Comparison of ENCODE assay signal across 29 cellular contexts in the genomic region with DNA sequence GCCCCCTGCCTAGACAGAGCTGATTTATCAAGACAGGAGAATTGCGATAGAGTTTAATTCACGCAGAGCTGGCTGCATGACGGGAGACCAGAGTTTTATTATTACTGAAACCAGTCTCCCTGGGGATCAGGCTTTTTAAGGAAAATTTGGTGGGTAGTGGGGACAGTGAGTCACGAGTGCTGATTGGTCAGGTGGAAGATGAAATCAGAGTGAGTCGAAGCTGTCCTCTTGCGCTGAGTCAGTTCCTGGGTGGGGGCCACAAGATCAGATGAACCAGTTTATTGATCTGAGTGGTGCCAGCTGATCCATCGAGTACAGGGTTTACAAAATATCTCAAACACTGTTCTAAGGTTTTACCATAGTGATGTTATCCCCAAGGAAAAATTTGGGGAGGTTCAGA. TPM values are rescaled to one million over a fixed set of nuclear protein-coding genes. Genes with fewer than 3 reads are reported as not detected.
DNase-seq lines count a peak whose midpoint lies in the region; ATAC-seq, FAIRE-seq and TF ChIP-seq lines count a peak whose summit lies in the region.
"Had no signal": no experiment of that assay in that cellular context is flagged by ENCODE, and none has a peak within 500 bp of the region (broad histone marks: within the 10 kb centered on the region; RNA-seq: fewer than 3 reads in every experiment).

No MANE protein-coding gene starts in this region.

- H2AK5ac ChIP-seq in H1 (ENCODE audit: low read depth, low read length) (no peak overlapping the region), neuronal stem cell (ENCODE audit: low read depth, low read length) (no peak overlapping the region)

- 0 out of 4 replicates have a peak, but pooled peaks cover 0 to 3% of the 10 kb centered on the region in 2 experiments for H3K9me3 ChIP-seq in H1 (ENCODE audit: insufficient read depth in 2 of 2, low read depth in 1 of 2, low read length in 1 of 2)
- no peaks in the 10 kb centered on the region for H3K9me3 ChIP-seq in neuronal stem cell (replicated peaks in 1 of 2; ENCODE audit: control insufficient read depth in 2 of 2, insufficient read depth in 1 of 2, low read depth in 1 of 2, low read length in 2 of 2)
- H3K9me3 ChIP-seq: BE2C, heart left ventricle, transverse colon had no signal

- WGBS in H1 (ENCODE audit: extremely low coverage in 1 of 2, insufficient coverage in 1 of 2, insufficient read length in 1 of 2, insufficient replicate concordance in 2 of 2, low coverage in 1 of 2, low lambda C conversion rate in 2 of 2, missing lambda C conversion rate in 1 of 2), 2 experiments, result 88% methylated on average over 7 of the region's 7 CpGs; no CpG with 5 or more reads in 1 of the 2 experiments
- no CpG with 5 or more reads among the region's 7 CpGs for WGBS in neuronal stem cell (ENCODE audit: extremely low coverage in 2 of 2, insufficient read length in 2 of 2, insufficient replicate concordance in 1 of 2), 2 donors

- H2BK15ac ChIP-seq in H1 (ENCODE audit: low read length) (no peak overlapping the region), neuronal stem cell (ENCODE audit: low read length) (no peak overlapping the region)

- no peak overlapping the region for H3K56ac ChIP-seq in H1 (replicated peaks; ENCODE audit: insufficient read length, low read depth, low read length)

- POLR2A ChIA-PET in H1 (lab: Charles Lee; ENCODE audit: partially characterized antibody), result no interaction called here

- no peaks in the 10 kb centered on the region for H4K20me1 ChIP-seq in H1 (replicated peaks in 1 of 2; ENCODE audit: control insufficient read depth in 1 of 2, insufficient read depth in 2 of 2, low read length in 2 of 2)

- no peak overlapping the region for H3K4ac ChIP-seq in H1 (replicated peaks; ENCODE audit: insufficient read length, low read depth, low read length)
- H3K4ac ChIP-seq in neuronal stem cell (ENCODE audit: low read length), result no peak overlapping the region

- H3K27me3 ChIP-seq in H1 (replicated peaks in 1 of 4; ENCODE audit: control insufficient read depth in 3 of 4, extremely low read depth in 1 of 4, insufficient read depth in 3 of 4, low read length in 3 of 4), result no peaks in the 10 kb centered on the region
- no peaks in the 10 kb centered on the region for H3K27me3 ChIP-seq in neuronal stem cell (ENCODE audit: control insufficient read depth in 3 of 3, insufficient read depth in 3 of 3, low read depth in 1 of 3, low read length in 3 of 3)
- H3K27me3 ChIP-seq: BE2C, dorsolateral prefrontal cortex, heart left ventricle, transverse colon had no signal

- H3K36me3 ChIP-seq in H1 (ENCODE audit: control insufficient read depth in 2 of 4, insufficient read depth in 4 of 4, low read length in 3 of 4) (no peaks in the 10 kb centered on the region), neuronal stem cell (replicated peaks in 1 of 2; ENCODE audit: control insufficient read depth in 2 of 2, insufficient read depth in 2 of 2, low read length in 2 of 2) (no peaks in the 10 kb centered on the region)
- H3K36me3 ChIP-seq: BE2C, transverse colon, WERI-Rb-1 had no signal

- H2AFZ ChIP-seq in H1 (ENCODE audit: low read length) (peak overlapping the region; percentile 76), neuronal stem cell (ENCODE audit: low read length) (peak overlapping the region; percentile 17)

- no peak overlapping the region for H4K91ac ChIP-seq in H1 (replicated peaks; ENCODE audit: insufficient read length, low read length)
- H4K91ac ChIP-seq in neuronal stem cell (ENCODE audit: low read depth, low read length, poor library complexity), result no peak overlapping the region

- H4K8ac ChIP-seq in H1 (ENCODE audit: extremely low read depth, insufficient read depth, low read length) (no peak overlapping the region), neuronal stem cell (ENCODE audit: low read depth, low read length) (no peak overlapping the region)

- no peaks in the 10 kb centered on the region for H3K4me1 ChIP-seq in H1 (replicated peaks in 1 of 4; ENCODE audit: control insufficient read depth in 3 of 4, insufficient read depth in 4 of 4, low read length in 3 of 4)
- H3K4me1 ChIP-seq in neuronal stem cell (ENCODE audit: control insufficient read depth in 2 of 2, insufficient read depth in 1 of 2, low read depth in 1 of 2, low read length in 2 of 2), result no peaks in the 10 kb centered on the region
- H3K4me1 ChIP-seq: BE2C, heart left ventricle, transverse colon had no signal

- peak; percentile 24 to 28 for DNase-seq in activated T-cell treated with anti-CD3 and anti-CD28 coated beads, Interleukin-2, amount 50 U/mL, for 48 hours
- no peak for DNase-seq in activated T-cell treated with anti-CD3 and anti-CD28 coated beads, Interleukin-2, amount 50 U/mL, for 1 hour
- DNase-seq in LHCN-M2 (ENCODE audit: low read depth) (peak; percentile 26), H1 (ENCODE audit: low read depth in 1 of 2, low spot score in 2 of 2) (no peak), neuronal stem cell (ENCODE audit: low spot score) (no peak), amniotic stem cell (lab: John Stamatoyannopoulos, UW) (no peak), iPS-NIHi11 (ENCODE audit: low spot score) (no peak)
- DNase-seq: activated effector memory CD4-positive, alpha-beta T cell treated with Interleukin-2 at 50 U/mL for 16 hours; BE2C; cerebellar nuclear complex; dorsolateral prefrontal cortex; GDM1; H9; heart left ventricle; kidney glomerular epithelial cell; MV-4-11; NCI-H146; NCI-H510A treated with DMSO at 0.1 percent for 48 hours; nephron progenitor cell; posterior cingulate gyrus; right cardiac atrium; SIG-M5; stimulated activated CD4-positive, alpha-beta T cell treated with anti-CD3 and anti-CD28 coated beads, Interleukin-2, amount 100 ng/mL, for 24 hours; transverse colon; WERI-Rb-1 had no signal

- H3K23ac ChIP-seq in H1 (ENCODE audit: insufficient read length) (no peak overlapping the region), neuronal stem cell (ENCODE audit: low read depth, low read length, poor library complexity) (no peak overlapping the region)

- H3K18ac ChIP-seq in H1 (ENCODE audit: extremely low read depth, low read length), result no peak overlapping the region
- H3K18ac ChIP-seq in neuronal stem cell (ENCODE audit: low read length), result no peak overlapping the region

- no peaks in the 10 kb centered on the region for H3K79me1 ChIP-seq in H1 (ENCODE audit: low read depth, low read length)
- H3K79me1 ChIP-seq in neuronal stem cell (ENCODE audit: low read depth, low read length), result no peaks in the 10 kb centered on the region

- H2BK5ac ChIP-seq in H1 (ENCODE audit: low read depth, low read length), result no peak overlapping the region
- no peak overlapping the region for H2BK5ac ChIP-seq in neuronal stem cell (ENCODE audit: low read length)

- no peak overlapping the region for H2BK20ac ChIP-seq in H1 (ENCODE audit: low read length)

- H3K4me2 ChIP-seq in H1 (ENCODE audit: insufficient read depth in 1 of 2, low read depth in 2 of 2, low read length in 2 of 2), result no peak overlapping the region
- no peak overlapping the region for H3K4me2 ChIP-seq in neuronal stem cell (ENCODE audit: insufficient read depth, low read length, poor library complexity, severe bottlenecking)

- no peaks in the 10 kb centered on the region for H3K79me2 ChIP-seq in H1 (ENCODE audit: control insufficient read depth in 1 of 2, insufficient read depth in 2 of 2, low read length in 2 of 2)

- TF ChIP-seq RAD21 in H1 (IDR thresholded peaks at IDR 0.05 in 1 of 2, conservative IDR thresholded peaks at IDR 0.05 in 1 of 2; ENCODE audit: low read depth in 2 of 2, low read length in 2 of 2), result no peak

- H3K9ac ChIP-seq in H1 (replicated peaks in 1 of 4; ENCODE audit: extremely low read depth in 1 of 4, low read depth in 3 of 4, low read length in 3 of 4) (no peak overlapping the region), neuronal stem cell (ENCODE audit: low read depth, low read length, poor library complexity) (no peak overlapping the region)

- no peak overlapping the region for H3K14ac ChIP-seq in H1 (ENCODE audit: insufficient read length)
- H3K14ac ChIP-seq in neuronal stem cell (ENCODE audit: low read length), result no peak overlapping the region

- CTCF ChIA-PET in H1 (lab: Charles Lee; ENCODE audit: partially characterized antibody), result interaction anchor here (0.6 to 1.0 kb wide), 3 partner anchors 132 to 291 kb away, joined by 3 read pairs; no protein-coding TSS in a partner anchor

- TF ChIP-seq POLR2A in H1 (IDR thresholded peaks at IDR 0.05; ENCODE audit: control extremely low read depth in 1 of 2, low read depth in 2 of 2, low read length in 2 of 2), result no peak

- H4K5ac ChIP-seq in H1 (ENCODE audit: insufficient read length, low read depth, low read length), result no peak overlapping the region

- no peak for FAIRE-seq in H1 (lab: Jason Lieb, UNC)
- FAIRE-seq: endothelial cell of umbilical vein, GM19239 had no signal

- no peak for TF ChIP-seq EP300 in H1 (IDR thresholded peaks at IDR 0.05; ENCODE audit: borderline replicate concordance in 1 of 2, low read depth in 2 of 2, low read length in 2 of 2)

- no peak for ATAC-seq in HG03342 (IDR thresholded peaks at IDR 0.05; ENCODE audit: unreplicated experiment)
- ATAC-seq: right cardiac atrium had no signal

- no peak overlapping the region for H2BK120ac ChIP-seq in H1 (replicated peaks; ENCODE audit: low read depth, low read length)
- H2BK120ac ChIP-seq in neuronal stem cell (ENCODE audit: low read depth, low read length), result no peak overlapping the region

- H2BK12ac ChIP-seq in H1 (ENCODE audit: low read depth, low read length) (no peak overlapping the region), neuronal stem cell (ENCODE audit: low read length) (no peak overlapping the region)

- H3K23me2 ChIP-seq in H1 (ENCODE audit: low read depth, low read length), result no peaks in the 10 kb centered on the region

- no peak overlapping the region for H3K4me3 ChIP-seq in H1 (ENCODE audit: extremely low read depth in 1 of 4, insufficient read depth in 2 of 4, low read depth in 3 of 4, low read length in 4 of 4)
- H3K4me3 ChIP-seq in neuronal stem cell (ENCODE audit: low read length in 2 of 2), result no peak overlapping the region
- H3K4me3 ChIP-seq: dorsolateral prefrontal cortex, heart left ventricle, transverse colon had no signal

- H3K27ac ChIP-seq in H1 (ENCODE audit: low read depth, low read length) (no peak overlapping the region), neuronal stem cell (replicated peaks; ENCODE audit: low read length) (no peak overlapping the region)
- H3K27ac ChIP-seq: dorsolateral prefrontal cortex, transverse colon, WERI-Rb-1 had no signal

- no peak for TF ChIP-seq CTCF in H1 (IDR thresholded peaks at IDR 0.05; ENCODE audit: control extremely low read depth in 1 of 3, insufficient read depth in 1 of 3, low read depth in 1 of 3, low read length in 3 of 3)

RNA-seq across cellular contexts. Expression of gene MYOZ2, which starts 36.6 kb away (rescaled TPM):
- total RNA-seq in LHCN-M2 (2014; rRNA removed), result 0.13 and 0.69 TPM in 2 replicates
- 1.3 TPM for polyA plus RNA-seq in LHCN-M2 (2012)
- not detected in 2 replicates for total RNA-seq in H1 (2021; fragmentation: NEBNext Ultra II Directional; extraction: Animal tissue kit (Norgen Biotek cat#: 25700))
- polyA plus RNA-seq in H1 (2011; rRNA removed), result not detected in 2 replicates
- polyA plus RNA-seq in H1 (2011; cell fraction: cytosol; rRNA removed), result not detected
- not detected for polyA plus RNA-seq in H1 (2011; cell fraction: nucleus; rRNA removed)
- polyA plus RNA-seq in H1 (2012, experiment 1 of 2), result not detected in 4 replicates
- not detected for polyA plus RNA-seq in H1 (2012, experiment 2 of 2)
- not detected for polyA plus RNA-seq in H1 (2013, experiment 1 of 2)
- not detected for polyA plus RNA-seq in H1 (2013, experiment 2 of 2)
- not detected in 2 replicates for polyA minus RNA-seq in H1 (2011; rRNA and poly(A)+ RNA removed)
- polyA minus RNA-seq in H1 (2011; cell fraction: cytosol; rRNA and poly(A)+ RNA removed), result not detected
- polyA minus RNA-seq in H1 (2011; cell fraction: nucleus; rRNA and poly(A)+ RNA removed), result not detected
- polyA plus RNA-seq in neuronal stem cell (2013, experiment 1 of 2), result not detected
- not detected for polyA plus RNA-seq in neuronal stem cell (2013, experiment 2 of 2)
- total RNA-seq: H9, lung microvascular endothelial cell had no signal

RNA-seq across cellular contexts. Expression of gene USP53, which starts 40.3 kb away (rescaled TPM):
- 22.9 and 30.7 TPM in 2 replicates for total RNA-seq in LHCN-M2 (2014; rRNA removed)
- 3.0 TPM for polyA plus RNA-seq in LHCN-M2 (2012)
- total RNA-seq in H1 (2021; fragmentation: NEBNext Ultra II Directional; extraction: Animal tissue kit (Norgen Biotek cat#: 25700)), result 13.9 and 14.9 TPM in 2 replicates
- polyA plus RNA-seq in H1 (2011; rRNA removed), result 2.7 and 2.9 TPM in 2 replicates
- 4.5 TPM for polyA plus RNA-seq in H1 (2011; cell fraction: cytosol; rRNA removed)
- polyA plus RNA-seq in H1 (2011; cell fraction: nucleus; rRNA removed), result 3.1 TPM
- 3.3 to 8.1 TPM (median 4.5 TPM) in 4 replicates for polyA plus RNA-seq in H1 (2012, experiment 1 of 2)
- polyA plus RNA-seq in H1 (2012, experiment 2 of 2), result 0.38 TPM
- polyA plus RNA-seq in H1 (2013, experiment 1 of 2), result 11.6 TPM
- 9.8 TPM for polyA plus RNA-seq in H1 (2013, experiment 2 of 2)
- 8.2 and 10.5 TPM in 2 replicates for polyA minus RNA-seq in H1 (2011; rRNA and poly(A)+ RNA removed)
- polyA minus RNA-seq in H1 (2011; cell fraction: cytosol; rRNA and poly(A)+ RNA removed), result 8.7 TPM
- 21.4 TPM for polyA minus RNA-seq in H1 (2011; cell fraction: nucleus; rRNA and poly(A)+ RNA removed)
- polyA plus RNA-seq in neuronal stem cell (2013, experiment 1 of 2), result 4.0 TPM
- 4.7 TPM for polyA plus RNA-seq in neuronal stem cell (2013, experiment 2 of 2)

Comparison
In these comparisons a context has a peak if more than half of its experiments do, and no peak if none do; other contexts are left out.
1. DNase-seq: peak in activated T-cell treated with anti-CD3 and anti-CD28 coated beads, Interleukin-2, amount 50 U/mL, for 48 hours (2 of 2) and LHCN-M2 (single experiment); none in activated T-cell treated with anti-CD3 and anti-CD28 coated beads, Interleukin-2, amount 50 U/mL, for 1 hour (single experiment), H1 (0 of 2), neuronal stem cell (single experiment), amniotic stem cell (single experiment) and iPS-NIHi11 (single experiment).